In genomic region chr14:76812422-76813383, GRCh38 we compare ENCODE assay signal across 1 cellular context.
TF ChIP-seq lines count a peak whose summit lies in the region.

Gene ANGEL1, minus strand, starts transcription at chr14:76812882. Its CDS starts 55 bp downstream, at chr14:76812827.

TF ChIP-seq in H1, 55 proteins besides CTCF, POLR2A, EP300 and RAD21:
- TF ChIP-seq E2F6 (IDR thresholded peaks at IDR 0.05) = peak; percentile 85
- peak; percentile 31; the same call in 1 of the 2 replicates for TF ChIP-seq NRF1 (IDR thresholded peaks at IDR 0.05; ENCODE audit: low read depth, low read length)
- TF ChIP-seq POLR2AphosphoS5 (IDR thresholded peaks at IDR 0.05; ENCODE audit: low read depth, low read length) = peak; percentile 92
- TF ChIP-seq KDM4A (IDR thresholded peaks at IDR 0.05; ENCODE audit: low read depth, low read length, severe bottlenecking) = peak; percentile 80
- peak; percentile 64 for TF ChIP-seq ASH2L (IDR thresholded peaks at IDR 0.05; ENCODE audit: low read length)
- no peak for TF ChIP-seq SIRT6 (IDR thresholded peaks at IDR 0.05; ENCODE audit: low read length)
- TF ChIP-seq GABPA (IDR thresholded peaks at IDR 0.05; ENCODE audit: borderline replicate concordance, insufficient read depth, low read length) = 0 out of 2 replicates have a peak, but pooled peaks have one; percentile 18
- peak; percentile 97 for TF ChIP-seq MAX (IDR thresholded peaks at IDR 0.05)
- no peak for TF ChIP-seq RNF2 (IDR thresholded peaks at IDR 0.05; ENCODE audit: borderline replicate concordance, low read depth, low read length, missing control alignments, poor library complexity, severe bottlenecking)
- TF ChIP-seq MAFK (IDR thresholded peaks at IDR 0.05; ENCODE audit: low read depth, low read length) = no peak
- TF ChIP-seq TCF12 (IDR thresholded peaks at IDR 0.05; ENCODE audit: low read depth, low read length) = peak; percentile 70; the same call in 1 of the 2 replicates
- TF ChIP-seq EGR1 (IDR thresholded peaks at IDR 0.05; ENCODE audit: borderline replicate concordance, low read depth, low read length) = peak; percentile 87; the same call in 1 of the 2 replicates
- TF ChIP-seq HDAC2 (IDR thresholded peaks at IDR 0.05; ENCODE audit: borderline replicate concordance in 1 of 2, low read depth in 2 of 2, low read length in 2 of 2) = 0 out of 4 replicates have a peak, but pooled peaks of 1 of the 2 experiments have one; percentile 53
- TF ChIP-seq CREB1 (IDR thresholded peaks at IDR 0.05) = peak; percentile 83
- TF ChIP-seq RXRA (IDR thresholded peaks at IDR 0.05; ENCODE audit: insufficient read depth, low read depth, low read length) = no peak
- TF ChIP-seq SRF (IDR thresholded peaks at IDR 0.05; ENCODE audit: low read depth, low read length) = peak; percentile 33; the same call in 1 of the 2 replicates
- no peak for TF ChIP-seq CBX5 (IDR thresholded peaks at IDR 0.05; ENCODE audit: low read depth, low read length)
- peak; percentile 41; the same call in 1 of the 2 replicates for TF ChIP-seq CHD2 (IDR thresholded peaks at IDR 0.05; ENCODE audit: low read length)
- peak; percentile 97 for TF ChIP-seq PHF8 (conservative IDR thresholded peaks at IDR 0.05; ENCODE audit: low read depth, low read length)
- TF ChIP-seq TEAD4 (IDR thresholded peaks at IDR 0.05; ENCODE audit: low read depth, low read length) = peak; percentile 23; the same call in 1 of the 2 replicates
- TF ChIP-seq SP1 (IDR thresholded peaks at IDR 0.05; ENCODE audit: low read depth, low read length) = peak; percentile 84
- TF ChIP-seq ATF3 (IDR thresholded peaks at IDR 0.05; ENCODE audit: insufficient read depth, low read depth, low read length) = peak; percentile 98
- TF ChIP-seq USF2 (IDR thresholded peaks at IDR 0.05; ENCODE audit: low read length) = peak; percentile 96
- TF ChIP-seq SIN3A (conservative IDR thresholded peaks at IDR 0.05 in 1 of 2, IDR thresholded peaks at IDR 0.05 in 1 of 2; ENCODE audit: low read depth in 1 of 2, low read length in 2 of 2) = peak in 1 of 2 experiments; percentile 93; a peak in 3 of 4 replicates
- peak; percentile 83 for TF ChIP-seq TAF1 (IDR thresholded peaks at IDR 0.05; ENCODE audit: low read depth, low read length)
- TF ChIP-seq TAF7 (optimal IDR thresholded peaks at IDR 0.05; ENCODE audit: borderline replicate concordance, low read depth, low read length) = peak; percentile 91
- TF ChIP-seq YY1 (IDR thresholded peaks at IDR 0.05; ENCODE audit: low read depth, low read length) = peak; percentile 86
- peak; percentile 83; the same call in 1 of the 2 replicates for TF ChIP-seq TBP (IDR thresholded peaks at IDR 0.05; ENCODE audit: low read depth, low read length)
- TF ChIP-seq CBX8 (IDR thresholded peaks at IDR 0.05; ENCODE audit: borderline replicate concordance, low read depth, low read length) = no peak
